Comparison of ENCODE assay signal across 8 cellular contexts in genomic region chr20:53642196-53643030, GRCh38.
DNase-seq lines count a peak whose midpoint lies in the region; ATAC-seq and TF ChIP-seq lines count a peak whose summit lies in the region.

No MANE protein-coding gene starts in this region.

- peak; percentile 17 to 28 for DNase-seq in stimulated activated CD4-positive, alpha-beta T cell treated with anti-CD3 and anti-CD28 coated beads, Interleukin-15, amount 100 ng/mL, for 48 hours (ENCODE audit: low read depth in 2 of 2)
- no peak for DNase-seq in stimulated activated CD4-positive, alpha-beta T cell treated with anti-CD3 and anti-CD28 coated beads, Interleukin-12 subunit alpha, Interleukin-12 subunit beta, amount 100 ng/mL, for 4 hours
- DNase-seq in RWPE2 (ENCODE audit: low spot score): peak; percentile 69
- peak; percentile 57 for DNase-seq in activated naive CD8-positive, alpha-beta T cell treated with anti-CD3 and anti-CD28 coated beads, Interleukin-2, amount 50 U/mL, for 24 hours
- DNase-seq in iPS-NIHi11 (ENCODE audit: low spot score): peak; percentile 46
- DNase-seq in stimulated activated CD4-positive, alpha-beta T cell treated with anti-CD3 and anti-CD28 coated beads, Interleukin-4, amount 100 ng/mL, for 24 hours: peak; percentile 42
- no peak for DNase-seq in SHP77 (lab: John Stamatoyannopoulos, UW)

- ATAC-seq in HG03175 (IDR thresholded peaks at IDR 0.05; ENCODE audit: unreplicated experiment): peak; percentile 66
- peak; percentile 74 for ATAC-seq in RWPE2 (ENCODE audit: low read depth)
- ATAC-seq in activated naive CD8-positive, alpha-beta T cell treated with anti-CD3 and anti-CD28 coated beads, Interleukin-2, amount 50 U/mL, for 24 hours: peak; percentile 92

- no peaks in the 10 kb centered on the region for H3K27me3 ChIP-seq in RWPE2 (ENCODE audit: insufficient read depth, poor library complexity, severe bottlenecking)

- H3K9me3 ChIP-seq in RWPE2 (ENCODE audit: severe bottlenecking): no peaks in the 10 kb centered on the region

- no peaks in the 10 kb centered on the region for H3K9me3 Mint-ChIP-seq in activated naive CD8-positive, alpha-beta T cell treated with anti-CD3 and anti-CD28 coated beads, Interleukin-2, amount 50 U/mL, for 24 hours

- H3K36me3 Mint-ChIP-seq in activated naive CD8-positive, alpha-beta T cell treated with anti-CD3 and anti-CD28 coated beads, Interleukin-2, amount 50 U/mL, for 24 hours (ENCODE audit: low read depth): no peaks in the 10 kb centered on the region

- H3K27me3 Mint-ChIP-seq in activated naive CD8-positive, alpha-beta T cell treated with anti-CD3 and anti-CD28 coated beads, Interleukin-2, amount 50 U/mL, for 24 hours: no peaks in the 10 kb centered on the region

- H3K4me1 ChIP-seq in RWPE2 (ENCODE audit: insufficient read depth, poor library complexity, severe bottlenecking): peaks cover 21% of the 10 kb centered on the region

- no peak overlapping the region for H3K4me3 ChIP-seq in RWPE2 (ENCODE audit: severe bottlenecking)

- H3K27ac Mint-ChIP-seq in activated naive CD8-positive, alpha-beta T cell treated with anti-CD3 and anti-CD28 coated beads, Interleukin-2, amount 50 U/mL, for 24 hours: peak overlapping the region; percentile 95

- H3K4me1 Mint-ChIP-seq in activated naive CD8-positive, alpha-beta T cell treated with anti-CD3 and anti-CD28 coated beads, Interleukin-2, amount 50 U/mL, for 24 hours: peaks cover 41% of the 10 kb centered on the region

- peak overlapping the region; percentile 96 for H3K27ac ChIP-seq in RWPE2 (ENCODE audit: poor library complexity, severe bottlenecking)

- H3K4me3 Mint-ChIP-seq in activated naive CD8-positive, alpha-beta T cell treated with anti-CD3 and anti-CD28 coated beads, Interleukin-2, amount 50 U/mL, for 24 hours: peak overlapping the region; percentile 68

- H3K36me3 ChIP-seq in RWPE2 (ENCODE audit: low read depth): no peaks in the 10 kb centered on the region

- TF ChIP-seq CTCF in RWPE2 (IDR thresholded peaks at IDR 0.05; ENCODE audit: poor library complexity, severe bottlenecking): no peak

Comparison
In these comparisons a context has a peak if more than half of its experiments do, and no peak if none do; other contexts are left out.
1. DNase-seq: peak in stimulated activated CD4-positive, alpha-beta T cell treated with anti-CD3 and anti-CD28 coated beads, Interleukin-15, amount 100 ng/mL, for 48 hours (2 of 2), RWPE2 (single experiment), activated naive CD8-positive, alpha-beta T cell treated with anti-CD3 and anti-CD28 coated beads, Interleukin-2, amount 50 U/mL, for 24 hours (single experiment), iPS-NIHi11 (single experiment) and stimulated activated CD4-positive, alpha-beta T cell treated with anti-CD3 and anti-CD28 coated beads, Interleukin-4, amount 100 ng/mL, for 24 hours (single experiment); none in stimulated activated CD4-positive, alpha-beta T cell treated with anti-CD3 and anti-CD28 coated beads, Interleukin-12 subunit alpha, Interleukin-12 subunit beta, amount 100 ng/mL, for 4 hours (single experiment) and SHP77 (0 of 2).
2. Peak in every context shown above with its lines, with median percentiles within 50 percentile points of each other: ATAC-seq.